Comparison of ENCODE assay signal across 15 cellular contexts in genomic region chr3:11625376-11626083, GRCh38. TPM values are rescaled to one million over a fixed set of nuclear protein-coding genes. Genes with fewer than 3 reads are reported as not detected.
DNase-seq lines count a peak whose midpoint lies in the region; ATAC-seq and TF ChIP-seq lines count a peak whose summit lies in the region.
"Had no signal": no experiment of that assay in that cellular context is flagged by ENCODE, and none has a peak within 500 bp of the region (broad histone marks: within the 10 kb centered on the region; RNA-seq: fewer than 3 reads in every experiment).

No MANE protein-coding gene starts in this region.

- H3K23ac ChIP-seq in IMR-90 (ENCODE audit: low read depth, low read length): peak overlapping the region; percentile 66; the same call in 1 of the 2 replicates

- H2AK5ac ChIP-seq in IMR-90 (ENCODE audit: low read depth, low read length): no peak overlapping the region

- H3K9me1 ChIP-seq in IMR-90 (ENCODE audit: insufficient read depth, low read length): peaks cover 7% of the 10 kb centered on the region

- no peaks in the 10 kb centered on the region for H3K27me3 Mint-ChIP-seq in CD4-positive, alpha-beta T cell
- no peaks in the 10 kb centered on the region for H3K27me3 Mint-ChIP-seq in activated naive CD8-positive, alpha-beta T cell treated with anti-CD3 and anti-CD28 coated beads for 36 hours
- H3K27me3 Mint-ChIP-seq in naive thymus-derived CD4-positive, alpha-beta T cell: no peaks in the 10 kb centered on the region
- H3K27me3 Mint-ChIP-seq in osteocyte (ENCODE audit: unreplicated experiment): no peaks in the 10 kb centered on the region
- peaks cover 5% of the 10 kb centered on the region for H3K27me3 Mint-ChIP-seq in endothelial cell (ENCODE audit: unreplicated experiment)
- no peaks in the 10 kb centered on the region for H3K27me3 Mint-ChIP-seq in glutamatergic neuron (ENCODE audit: unreplicated experiment)
- H3K27me3 Mint-ChIP-seq: IgD-negative memory B cell had no signal

- no peak overlapping the region for H2AK9ac ChIP-seq in IMR-90 (replicated peaks; ENCODE audit: low read depth, low read length, poor library complexity)

- no peak overlapping the region for H2BK120ac ChIP-seq in IMR-90 (ENCODE audit: low read depth, low read length)

- no peak overlapping the region for H2BK15ac ChIP-seq in IMR-90 (ENCODE audit: low read depth, low read length)

- POLR2A ChIA-PET in CD4-positive, alpha-beta T cell (lab: Charles Lee): interaction anchor here (3.3 to 4.0 kb wide), 2 partner anchors 13 to 18 kb away, joined by 15 to 31 read pairs; partner anchors contain the start of gene VGLL4
- POLR2A ChIA-PET in IMR-90 (lab: Charles Lee; ENCODE audit: unreplicated experiment): no interaction called here
- POLR2A ChIA-PET in naive thymus-derived CD4-positive, alpha-beta T cell (lab: Charles Lee): interaction anchor here (1.5 to 6.1 kb wide), 2 partner anchors 12 to 18 kb away, joined by 11 to 53 read pairs; partner anchors contain the start of gene VGLL4

- H3K4me3 ChIP-seq in IMR-90 (ENCODE audit: insufficient read depth, low read depth, low read length): no peak overlapping the region
- no peak overlapping the region for H3K4me3 ChIP-seq in naive thymus-derived CD4-positive, alpha-beta T cell (ENCODE audit: low read length)
- H3K4me3 ChIP-seq: left lung, spleen had no signal

- TF ChIP-seq POLR2A in IMR-90 (IDR thresholded peaks at IDR 0.05; ENCODE audit: low read depth, low read length): no peak

- H2BK20ac ChIP-seq in IMR-90 (ENCODE audit: low read depth, low read length): no peak overlapping the region

- H3K27me3 ChIP-seq in CD4-positive, alpha-beta T cell (ENCODE audit: control insufficient read depth, insufficient read depth, low read length): no peaks in the 10 kb centered on the region
- H3K27me3 ChIP-seq in IMR-90 (ENCODE audit: control insufficient read depth, insufficient read depth, low read length): no peaks in the 10 kb centered on the region
- no peaks in the 10 kb centered on the region for H3K27me3 ChIP-seq in naive thymus-derived CD4-positive, alpha-beta T cell (ENCODE audit: control insufficient read depth in 2 of 2, insufficient read depth in 2 of 2, low read length in 2 of 2)
- H3K27me3 ChIP-seq: left lung, spleen had no signal

- dilution Hi-C loops in IMR-90 (cut with HindIII; ENCODE audit: low sequenced_read_pairs, unreplicated experiment): no loop called here

- H3K4me2 ChIP-seq in IMR-90 (ENCODE audit: low read depth, low read length): no peak overlapping the region

- H3K27ac ChIP-seq in CD4-positive, alpha-beta T cell (ENCODE audit: low read depth, low read length): no peak overlapping the region
- H3K27ac ChIP-seq in IMR-90 (ENCODE audit: insufficient read depth, low read length): no peak overlapping the region
- peak overlapping the region; percentile 73 for H3K27ac ChIP-seq in naive thymus-derived CD4-positive, alpha-beta T cell (ENCODE audit: low read depth, low read length)

- TF ChIP-seq RAD21 in IMR-90 (IDR thresholded peaks at IDR 0.05; ENCODE audit: low read length): no peak

- H2AFZ ChIP-seq in IMR-90 (replicated peaks; ENCODE audit: low read length, poor library complexity): no peak overlapping the region

- no peak overlapping the region for H3K56ac ChIP-seq in IMR-90 (ENCODE audit: extremely low read depth, insufficient read depth, low read length)

- WGBS in IMR-90 (ENCODE audit: extremely low coverage in 2 of 2, insufficient read length in 1 of 2), 2 experiments: no CpG with 5 or more reads among the region's 5 CpGs

- no peaks in the 10 kb centered on the region for H3K36me3 Mint-ChIP-seq in CD4-positive, alpha-beta T cell (ENCODE audit: low read depth)
- H3K36me3 Mint-ChIP-seq in activated naive CD8-positive, alpha-beta T cell treated with anti-CD3 and anti-CD28 coated beads for 36 hours: peaks cover 47% of the 10 kb centered on the region
- H3K36me3 Mint-ChIP-seq in naive thymus-derived CD4-positive, alpha-beta T cell: peaks cover 0 to 30% (median 3%) of the 10 kb centered on the region in 5 donors
- H3K36me3 Mint-ChIP-seq in osteocyte (ENCODE audit: unreplicated experiment) (peaks cover 14% of the 10 kb centered on the region), endothelial cell (ENCODE audit: low read depth, unreplicated experiment) (peaks cover 7% of the 10 kb centered on the region), glutamatergic neuron (ENCODE audit: unreplicated experiment) (no peaks in the 10 kb centered on the region)

- intact Hi-C loops in CD4-positive, alpha-beta T cell (cut with DNase I, micrococcal nuclease): no loop called here
- intact Hi-C loops in IMR-90 (cut with micrococcal nuclease): no loop called here
- intact Hi-C loops in naive thymus-derived CD4-positive, alpha-beta T cell (cut with micrococcal nuclease): loop anchor here in 1 of 2 donors (1.0 kb wide), 1 partner anchor 10 kb away; no protein-coding TSS in a partner anchor

- no peak overlapping the region for H3K9ac ChIP-seq in IMR-90 (ENCODE audit: low read depth, low read length)

- no peaks in the 10 kb centered on the region for H3K9me3 Mint-ChIP-seq in CD4-positive, alpha-beta T cell
- peaks cover 4% of the 10 kb centered on the region for H3K9me3 Mint-ChIP-seq in activated naive CD8-positive, alpha-beta T cell treated with anti-CD3 and anti-CD28 coated beads for 36 hours
- peaks cover 0 to 4% (median 0%) of the 10 kb centered on the region in 11 donors for H3K9me3 Mint-ChIP-seq in naive thymus-derived CD4-positive, alpha-beta T cell
- H3K9me3 Mint-ChIP-seq in osteocyte (ENCODE audit: unreplicated experiment): no peaks in the 10 kb centered on the region
- H3K9me3 Mint-ChIP-seq in endothelial cell (ENCODE audit: unreplicated experiment): no peaks in the 10 kb centered on the region
- H3K9me3 Mint-ChIP-seq in glutamatergic neuron (ENCODE audit: unreplicated experiment): peaks cover 2% of the 10 kb centered on the region
- H3K9me3 Mint-ChIP-seq: endodermal cell, IgD-negative memory B cell had no signal

- CTCF ChIA-PET in CD4-positive, alpha-beta T cell (lab: Charles Lee): interaction anchor here (0.8 to 1.5 kb wide), 2 partner anchors 11 to 15 kb away, joined by 3 to 4 read pairs; no protein-coding TSS in a partner anchor
- CTCF ChIA-PET in IMR-90 (lab: Yijun Ruan, JAX): interaction anchor here (1.1 kb wide), 1 partner anchor 13 kb away, joined by 3 read pairs; no protein-coding TSS in a partner anchor
- CTCF ChIA-PET in naive thymus-derived CD4-positive, alpha-beta T cell (lab: Charles Lee): interaction anchor here (0.7 to 1.6 kb wide), 4 partner anchors 19 to 302 kb away, joined by 3 to 8 read pairs (median 3); no protein-coding TSS in a partner anchor

- H3K4me1 Mint-ChIP-seq in CD4-positive, alpha-beta T cell (ENCODE audit: low read depth): peaks cover 74% of the 10 kb centered on the region
- peaks cover 67% of the 10 kb centered on the region for H3K4me1 Mint-ChIP-seq in activated naive CD8-positive, alpha-beta T cell treated with anti-CD3 and anti-CD28 coated beads for 36 hours
- H3K4me1 Mint-ChIP-seq in naive thymus-derived CD4-positive, alpha-beta T cell: peaks cover 39 to 87% (median 77%) of the 10 kb centered on the region in 7 donors
- H3K4me1 Mint-ChIP-seq in osteocyte (ENCODE audit: unreplicated experiment) (peaks cover 69% of the 10 kb centered on the region), endothelial cell (ENCODE audit: unreplicated experiment) (peaks cover 43% of the 10 kb centered on the region), glutamatergic neuron (ENCODE audit: low read depth, unreplicated experiment) (peaks cover 15% of the 10 kb centered on the region)

- H3K27ac Mint-ChIP-seq in CD4-positive, alpha-beta T cell: peak overlapping the region; percentile 92
- peak overlapping the region; percentile 95 for H3K27ac Mint-ChIP-seq in activated naive CD8-positive, alpha-beta T cell treated with anti-CD3 and anti-CD28 coated beads for 36 hours
- peak overlapping the region; percentile 84 to 97 (median 92) for H3K27ac Mint-ChIP-seq in naive thymus-derived CD4-positive, alpha-beta T cell
- H3K27ac Mint-ChIP-seq in osteocyte (ENCODE audit: unreplicated experiment): no peak overlapping the region
- H3K27ac Mint-ChIP-seq in endothelial cell (ENCODE audit: unreplicated experiment): no peak overlapping the region
- H3K27ac Mint-ChIP-seq in glutamatergic neuron (ENCODE audit: unreplicated experiment): no peak overlapping the region

- no peak overlapping the region for H2BK5ac ChIP-seq in IMR-90 (ENCODE audit: low read depth, low read length, poor library complexity, severe bottlenecking)

- H3K4me3 Mint-ChIP-seq in CD4-positive, alpha-beta T cell: peak overlapping the region; percentile 76
- peak overlapping the region; percentile 7 for H3K4me3 Mint-ChIP-seq in activated naive CD8-positive, alpha-beta T cell treated with anti-CD3 and anti-CD28 coated beads for 36 hours
- peak overlapping the region in 9 of 10 donors; percentile 43 to 86 (median 78) for H3K4me3 Mint-ChIP-seq in naive thymus-derived CD4-positive, alpha-beta T cell
- no peak overlapping the region for H3K4me3 Mint-ChIP-seq in osteocyte (ENCODE audit: unreplicated experiment)
- no peak overlapping the region for H3K4me3 Mint-ChIP-seq in endothelial cell (ENCODE audit: unreplicated experiment)
- no peak overlapping the region for H3K4me3 Mint-ChIP-seq in glutamatergic neuron (ENCODE audit: unreplicated experiment)
- H3K4me3 Mint-ChIP-seq: endodermal cell had no signal

- H3K4me1 ChIP-seq in IMR-90 (ENCODE audit: control insufficient read depth, insufficient read depth, low read length): peaks cover 11% of the 10 kb centered on the region
- H3K4me1 ChIP-seq in naive thymus-derived CD4-positive, alpha-beta T cell (ENCODE audit: control insufficient read depth in 2 of 2, insufficient read depth in 2 of 2, low read length in 2 of 2): peaks cover 18 to 38% of the 10 kb centered on the region in 2 donors

- H3K14ac ChIP-seq in IMR-90 (replicated peaks; ENCODE audit: low read depth, low read length): no peak overlapping the region

- DNase-seq in CD4-positive, alpha-beta T cell: no peak
- DNase-seq in IMR-90: no peak
- DNase-seq in activated naive CD8-positive, alpha-beta T cell treated with anti-CD3 and anti-CD28 coated beads for 36 hours: no peak
- DNase-seq in naive thymus-derived CD4-positive, alpha-beta T cell: no peak
- no peak for DNase-seq in osteocyte (ENCODE audit: extremely low spot score, unreplicated experiment)
- no peak for DNase-seq in endothelial cell (ENCODE audit: low spot score)
- no peak for DNase-seq in NCI-H2196 treated with DMSO at 0.1 percent for 48 hours (lab: John Stamatoyannopoulos, UW; ENCODE audit: unreplicated experiment)
- no peak for DNase-seq in glutamatergic neuron
- DNase-seq: caudate nucleus, DMS 273 treated with DMSO at 0.1 percent for 48 hours, endodermal cell, HFFc6, left lung, spleen had no signal

- H3K4ac ChIP-seq in IMR-90 (ENCODE audit: low read depth, low read length): no peak overlapping the region

- H4K91ac ChIP-seq in IMR-90 (ENCODE audit: insufficient read depth, low read depth, low read length): no peak overlapping the region

- no peak for TF ChIP-seq CTCF in CD4-positive, alpha-beta T cell (IDR thresholded peaks at IDR 0.05)
- no peak for TF ChIP-seq CTCF in IMR-90 (conservative IDR thresholded peaks at IDR 0.05; ENCODE audit: low read depth, low read length)
- TF ChIP-seq CTCF in osteocyte (IDR thresholded peaks at IDR 0.05): no peak
- TF ChIP-seq CTCF in endothelial cell (IDR thresholded peaks at IDR 0.05; ENCODE audit: unreplicated experiment): no peak
- TF ChIP-seq CTCF in glutamatergic neuron (IDR thresholded peaks at IDR 0.05; ENCODE audit: partially characterized antibody, unreplicated experiment): no peak

- no peaks in the 10 kb centered on the region for H3K9me3 ChIP-seq in CD4-positive, alpha-beta T cell (ENCODE audit: control insufficient read depth, low read length)
- H3K9me3 ChIP-seq in IMR-90 (ENCODE audit: control insufficient read depth, insufficient read depth, low read length): no peaks in the 10 kb centered on the region
- H3K9me3 ChIP-seq in naive thymus-derived CD4-positive, alpha-beta T cell (ENCODE audit: control insufficient read depth in 2 of 3, low read length in 3 of 3): no peaks in the 10 kb centered on the region
- H3K9me3 ChIP-seq: left lung, spleen had no signal

- no peaks in the 10 kb centered on the region; the same call in none of the 2 replicates for H3K36me3 ChIP-seq in IMR-90 (ENCODE audit: control insufficient read depth, insufficient read depth, low read length)
- no peaks in the 10 kb centered on the region for H3K36me3 ChIP-seq in naive thymus-derived CD4-positive, alpha-beta T cell (ENCODE audit: control insufficient read depth in 2 of 3, insufficient read depth in 3 of 3, low read length in 3 of 3)
- H3K36me3 ChIP-seq: left lung, spleen had no signal

- ATAC-seq in CD4-positive, alpha-beta T cell (ENCODE audit: poor library complexity): no peak
- no peak for ATAC-seq in IMR-90 (ENCODE audit: low read depth)
- no peak for ATAC-seq in naive thymus-derived CD4-positive, alpha-beta T cell
- ATAC-seq: left lung had no signal

- no peak overlapping the region; the same call in 1 of the 2 replicates for H4K5ac ChIP-seq in IMR-90 (ENCODE audit: low read depth, low read length)

- no TSS peak for BruUV-seq in IMR-90 (replicated peaks; lab: Mats Ljungman, UMichigan)

- H4K20me1 ChIP-seq in IMR-90 (ENCODE audit: insufficient read depth, low read length): peaks cover 82% of the 10 kb centered on the region

- no peak overlapping the region for H4K8ac ChIP-seq in IMR-90 (ENCODE audit: low read depth in 2 of 2, low read length in 2 of 2)

- peaks cover 0 to 66% of the 10 kb centered on the region in 2 experiments; a peak in 3 of 4 replicates for H3K79me1 ChIP-seq in IMR-90 (ENCODE audit: low read depth in 1 of 2, low read length in 2 of 2)

- in situ Hi-C loops in IMR-90 (cut with MboI; ENCODE audit: low sequenced_read_pairs): no loop called here

- no peak overlapping the region for H3K18ac ChIP-seq in IMR-90 (ENCODE audit: low read depth, low read length)

RNA-seq across cellular contexts. Expression of gene VGLL4, which starts 18.2 kb away (rescaled TPM):
- 10 to 100 TPM; 10.5 to 11.3 TPM for total RNA-seq in CD4-positive, alpha-beta T cell
- total RNA-seq in IMR-90 (2012; rRNA removed) (26.2 and 34.2 TPM in 2 replicates), osteocyte (130 and 139 TPM in 2 replicates), endothelial cell (ENCODE audit: unreplicated experiment) (120 TPM), glutamatergic neuron (ENCODE audit: unreplicated experiment) (29.4 TPM)
- polyA plus RNA-seq in IMR-90 (2012; rRNA removed): 35.4 and 45.8 TPM in 2 replicates
- 36.0 and 50.5 TPM in 2 replicates for polyA plus RNA-seq in IMR-90 (2012; cell fraction: cytosol; rRNA removed)
- polyA plus RNA-seq in IMR-90 (2012; cell fraction: nucleus; rRNA removed; ENCODE audit: low replicate concordance): 72.1 and 93.1 TPM in 2 replicates
- total RNA-seq in activated naive CD8-positive, alpha-beta T cell treated with anti-CD3 and anti-CD28 coated beads for 36 hours: 10 to 100 TPM; 44.0 to 44.8 TPM
- total RNA-seq in naive thymus-derived CD4-positive, alpha-beta T cell: 10 to 100 TPM; 22.9 to 44.8 (median 36.2) TPM
- polyA plus RNA-seq in naive thymus-derived CD4-positive, alpha-beta T cell: 10 to 100 TPM; 18.6 to 23.8 TPM

Comparison
In these comparisons a context has a peak if more than half of its experiments do, and no peak if none do; other contexts are left out.
1. H3K27ac Mint-ChIP-seq: peak in CD4-positive, alpha-beta T cell (single experiment), activated naive CD8-positive, alpha-beta T cell treated with anti-CD3 and anti-CD28 coated beads for 36 hours (single experiment) and naive thymus-derived CD4-positive, alpha-beta T cell (9 of 9); none in osteocyte (single experiment), endothelial cell (single experiment) and glutamatergic neuron (single experiment).
2. H3K4me3 Mint-ChIP-seq: peak in CD4-positive, alpha-beta T cell (single experiment), activated naive CD8-positive, alpha-beta T cell treated with anti-CD3 and anti-CD28 coated beads for 36 hours (single experiment) and naive thymus-derived CD4-positive, alpha-beta T cell (9 of 10); none in osteocyte (single experiment), endothelial cell (single experiment) and glutamatergic neuron (single experiment).